1 cellular context compared by ENCODE assay signal in the genomic region with DNA sequence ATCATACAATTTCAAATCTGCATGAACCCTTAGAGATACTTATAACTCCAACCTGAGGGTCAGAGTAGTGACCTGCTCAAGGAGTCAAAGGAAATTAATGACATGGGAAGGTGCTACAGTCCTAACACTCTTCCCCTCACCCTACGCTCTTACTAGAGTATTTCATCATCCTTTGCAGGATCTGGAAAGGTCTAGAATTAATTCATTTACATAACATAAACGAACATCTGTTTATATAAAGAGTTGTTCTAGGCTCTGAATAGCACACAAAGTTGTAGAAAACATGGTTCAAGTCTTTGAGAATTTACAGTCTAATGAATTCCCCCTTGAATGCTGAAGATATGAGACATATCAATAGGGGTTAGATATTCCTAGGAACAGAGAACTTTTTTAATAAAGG.
TF ChIP-seq lines count a peak whose summit lies in the region.

No MANE protein-coding gene starts in this region.

TF ChIP-seq in K562, 482 proteins besides CTCF, POLR2A, EP300 and RAD21 (continued from another document and continues in another):
- TF ChIP-seq UBTF (IDR thresholded peaks at IDR 0.05; ENCODE audit: borderline replicate concordance in 1 of 2, low read depth in 2 of 2, low read length in 2 of 2), result no peak
- no peak for TF ChIP-seq NELFE (IDR thresholded peaks at IDR 0.05; ENCODE audit: insufficient read depth, insufficient read length)
- no peak for TF ChIP-seq GATAD2B (IDR thresholded peaks at IDR 0.05; ENCODE audit: borderline replicate concordance)
- TF ChIP-seq, protein P1, sequence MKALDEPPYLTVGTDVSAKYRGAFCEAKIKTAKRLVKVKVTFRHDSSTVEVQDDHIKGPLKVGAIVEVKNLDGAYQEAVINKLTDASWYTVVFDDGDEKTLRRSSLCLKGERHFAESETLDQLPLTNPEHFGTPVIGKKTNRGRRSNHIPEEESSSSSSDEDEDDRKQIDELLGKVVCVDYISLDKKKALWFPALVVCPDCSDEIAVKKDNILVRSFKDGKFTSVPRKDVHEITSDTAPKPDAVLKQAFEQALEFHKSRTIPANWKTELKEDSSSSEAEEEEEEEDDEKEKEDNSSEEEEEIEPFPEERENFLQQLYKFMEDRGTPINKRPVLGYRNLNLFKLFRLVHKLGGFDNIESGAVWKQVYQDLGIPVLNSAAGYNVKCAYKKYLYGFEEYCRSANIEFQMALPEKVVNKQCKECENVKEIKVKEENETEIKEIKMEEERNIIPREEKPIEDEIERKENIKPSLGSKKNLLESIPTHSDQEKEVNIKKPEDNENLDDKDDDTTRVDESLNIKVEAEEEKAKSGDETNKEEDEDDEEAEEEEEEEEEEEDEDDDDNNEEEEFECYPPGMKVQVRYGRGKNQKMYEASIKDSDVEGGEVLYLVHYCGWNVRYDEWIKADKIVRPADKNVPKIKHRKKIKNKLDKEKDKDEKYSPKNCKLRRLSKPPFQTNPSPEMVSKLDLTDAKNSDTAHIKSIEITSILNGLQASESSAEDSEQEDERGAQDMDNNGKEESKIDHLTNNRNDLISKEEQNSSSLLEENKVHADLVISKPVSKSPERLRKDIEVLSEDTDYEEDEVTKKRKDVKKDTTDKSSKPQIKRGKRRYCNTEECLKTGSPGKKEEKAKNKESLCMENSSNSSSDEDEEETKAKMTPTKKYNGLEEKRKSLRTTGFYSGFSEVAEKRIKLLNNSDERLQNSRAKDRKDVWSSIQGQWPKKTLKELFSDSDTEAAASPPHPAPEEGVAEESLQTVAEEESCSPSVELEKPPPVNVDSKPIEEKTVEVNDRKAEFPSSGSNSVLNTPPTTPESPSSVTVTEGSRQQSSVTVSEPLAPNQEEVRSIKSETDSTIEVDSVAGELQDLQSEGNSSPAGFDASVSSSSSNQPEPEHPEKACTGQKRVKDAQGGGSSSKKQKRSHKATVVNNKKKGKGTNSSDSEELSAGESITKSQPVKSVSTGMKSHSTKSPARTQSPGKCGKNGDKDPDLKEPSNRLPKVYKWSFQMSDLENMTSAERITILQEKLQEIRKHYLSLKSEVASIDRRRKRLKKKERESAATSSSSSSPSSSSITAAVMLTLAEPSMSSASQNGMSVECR (CRISPR knock-in tag; IDR thresholded peaks at IDR 0.05), result no peak
- TF ChIP-seq TSHZ1 (CRISPR knock-in tag; IDR thresholded peaks at IDR 0.05), result no peak
- no peak for TF ChIP-seq PHB2 (IDR thresholded peaks at IDR 0.05; ENCODE audit: low read depth)
- no peak for TF ChIP-seq ATF2 (CRISPR knock-in tag; IDR thresholded peaks at IDR 0.05)
- no peak for TF ChIP-seq CTBP1 (IDR thresholded peaks at IDR 0.05; ENCODE audit: borderline replicate concordance)
- no peak for TF ChIP-seq RBFOX2 (IDR thresholded peaks at IDR 0.05; ENCODE audit: low read depth, low read length)
- 0 out of 2 replicates have a peak, but pooled peaks have one; percentile 38 for TF ChIP-seq ZNF766 (CRISPR knock-in tag; conservative IDR thresholded peaks at IDR 0.05)
- no peak for TF ChIP-seq ZSCAN29 (IDR thresholded peaks at IDR 0.05)
- TF ChIP-seq KLF10 (CRISPR knock-in tag; IDR thresholded peaks at IDR 0.05), result no peak
- TF ChIP-seq CAMTA2 (CRISPR knock-in tag; conservative IDR thresholded peaks at IDR 0.05), result no peak
- no peak for TF ChIP-seq RB1 (IDR thresholded peaks at IDR 0.05; ENCODE audit: low read depth)
- no peak for TF ChIP-seq JUN (IDR thresholded peaks at IDR 0.05; ENCODE audit: borderline replicate concordance, low read depth, low read length)
- no peak for TF ChIP-seq JUN (CRISPR knock-in tag; IDR thresholded peaks at IDR 0.05; ENCODE audit: borderline replicate concordance)
- TF ChIP-seq DACH1 (IDR thresholded peaks at IDR 0.05; ENCODE audit: partially characterized antibody), result no peak
- TF ChIP-seq ZHX1 (conservative IDR thresholded peaks at IDR 0.05; ENCODE audit: low read length), result no peak
- no peak for TF ChIP-seq NFYB (IDR thresholded peaks at IDR 0.05; ENCODE audit: extremely low read depth, insufficient read length)
- TF ChIP-seq TEAD4 (IDR thresholded peaks at IDR 0.05; ENCODE audit: low read length), result peak; percentile 8; the same call in 1 of the 2 replicates
- TF ChIP-seq TEAD4 (CRISPR knock-in tag; IDR thresholded peaks at IDR 0.05; ENCODE audit: borderline replicate concordance), result no peak
- TF ChIP-seq FOXP4 (CRISPR knock-in tag; IDR thresholded peaks at IDR 0.05; ENCODE audit: borderline replicate concordance), result no peak
- no peak for TF ChIP-seq GABPB2 (CRISPR knock-in tag; conservative IDR thresholded peaks at IDR 0.05)
- no peak for TF ChIP-seq ZNF551 (CRISPR knock-in tag; IDR thresholded peaks at IDR 0.05)
- TF ChIP-seq ZNF518B (CRISPR knock-in tag; IDR thresholded peaks at IDR 0.05), result no peak
- peak in 1 of 2 experiments; percentile 18 for TF ChIP-seq AFF1 (IDR thresholded peaks at IDR 0.05; ENCODE audit: low read depth in 1 of 2, partially characterized antibody in 2 of 2)
- no peak for TF ChIP-seq ZFPM2 (CRISPR knock-in tag; IDR thresholded peaks at IDR 0.05)
